9 cellular contexts compared by ENCODE assay signal in genomic region chr17:134332-134785, GRCh38. TPM values are rescaled to one million over a fixed set of nuclear protein-coding genes. Genes with fewer than 3 reads are reported as not detected.
DNase-seq lines count a peak whose midpoint lies in the region; ATAC-seq and TF ChIP-seq lines count a peak whose summit lies in the region.
"Not testable (repeated sequence)": the region's sequence is repeated elsewhere in the genome, so short reads cannot be mapped to it uniquely, and the experiment has no call there.
"Had no signal": no experiment of that assay in that cellular context is flagged by ENCODE, and none has a peak within 500 bp of the region (broad histone marks: within the 10 kb centered on the region; RNA-seq: fewer than 3 reads in every experiment).

No MANE protein-coding gene starts in this region.

- intact Hi-C loops in body of pancreas (cut with DNase I); left lung (cut with DNase I): not testable (repeated sequence)

- not testable (repeated sequence) for H3K79me2 ChIP-seq in DND-41 (ENCODE audit: insufficient read depth, low read length); smooth muscle cell (ENCODE audit: low read depth)

- not testable (repeated sequence) for H2AFZ ChIP-seq in DND-41 (ENCODE audit: low read depth, low read length); smooth muscle cell (ENCODE audit: low read depth)

- 69% methylated on average over 2 of the region's 25 CpGs for WGBS in body of pancreas, 2 donors
- WGBS in smooth muscle cell (ENCODE audit: low lambda C conversion rate) = 93% methylated on average over 11 of the region's 25 CpGs

- H3K27me3 ChIP-seq in DND-41 (ENCODE audit: insufficient read depth, low read length, poor library complexity); body of pancreas; left lung; smooth muscle cell (ENCODE audit: low read depth): not testable (repeated sequence)

- not testable (repeated sequence) for DNase-seq in DND-41; body of pancreas; smooth muscle cell (lab: John Stamatoyannopoulos, UW; ENCODE audit: unreplicated experiment)
- peak; percentile 31 for DNase-seq in activated CD4-positive, CD25-positive, alpha-beta regulatory T cell treated with anti-CD3 and anti-CD28 coated beads, Interleukin-2, amount 50 U/mL, for 72 hours
- DNase-seq in left lung = peak in 1 of 2 donors; percentile 24

- H3F3A ChIP-seq in smooth muscle cell (ENCODE audit: low read depth) = not testable (repeated sequence)

- ATAC-seq in DND-41 (ENCODE audit: insufficient read depth, low read depth) = peak; percentile 46
- peak; percentile 82 for ATAC-seq in GM19372 (IDR thresholded peaks at IDR 0.05; ENCODE audit: low read depth, unreplicated experiment)
- ATAC-seq in HG02642 (IDR thresholded peaks at IDR 0.05; ENCODE audit: poor library complexity, unreplicated experiment) = peak; percentile 84
- ATAC-seq in HG03442 (IDR thresholded peaks at IDR 0.05; ENCODE audit: unreplicated experiment) = peak; percentile 70
- ATAC-seq in body of pancreas = peak; percentile 45
- peak; percentile 74 for ATAC-seq in left lung

- not testable (repeated sequence) for H3K36me3 ChIP-seq in DND-41 (ENCODE audit: insufficient read depth, low read length); body of pancreas (replicated peaks in 1 of 2; ENCODE audit: insufficient read depth in 1 of 2, low read depth in 2 of 2); left lung; smooth muscle cell (ENCODE audit: low read depth)

- H3K27ac ChIP-seq in DND-41 (ENCODE audit: low read length); body of pancreas; left lung; smooth muscle cell (ENCODE audit: low read depth): not testable (repeated sequence)

- H3K4me2 ChIP-seq in DND-41 (ENCODE audit: insufficient read depth, low read length); smooth muscle cell: not testable (repeated sequence)

- not testable (repeated sequence) for H4K20me1 ChIP-seq in DND-41 (ENCODE audit: insufficient read depth, low read length); smooth muscle cell (ENCODE audit: low read depth)

- not testable (repeated sequence) for H3K4me1 ChIP-seq in DND-41 (ENCODE audit: insufficient read depth, low read length); body of pancreas; left lung; smooth muscle cell (ENCODE audit: low read depth)

- not testable (repeated sequence) for H3K9ac ChIP-seq in DND-41 (ENCODE audit: low read depth, low read length); smooth muscle cell (ENCODE audit: low read depth)

- TF ChIP-seq CTCF in DND-41 (IDR thresholded peaks at IDR 0.05; ENCODE audit: borderline replicate concordance, extremely low read depth, low read length, poor library complexity, severe bottlenecking) (peak; percentile 11), body of pancreas (IDR thresholded peaks at IDR 0.05) (peak in 1 of 7 experiments; percentile 8), left lung (IDR thresholded peaks at IDR 0.05) (peak in 1 of 2 donors; percentile 27), smooth muscle cell (IDR thresholded peaks at IDR 0.05; ENCODE audit: borderline replicate concordance, insufficient read depth, poor library complexity, severe bottlenecking) (peak; percentile 22)

- not testable (repeated sequence) for H3K9me3 ChIP-seq in DND-41 (ENCODE audit: insufficient read depth, low read length, severe bottlenecking); body of pancreas; left lung; smooth muscle cell (replicated peaks; ENCODE audit: low read depth)

- H3K4me3 ChIP-seq in DND-41 (ENCODE audit: low read depth in 1 of 2, low read length in 2 of 2); body of pancreas; left lung; smooth muscle cell: not testable (repeated sequence)

- TF ChIP-seq POLR2A in body of pancreas (IDR thresholded peaks at IDR 0.05) = not testable (repeated sequence)

RNA-seq across cellular contexts. Expression of gene SCGB1C2, which starts 3.0 kb away (rescaled TPM):
- not detected for total RNA-seq in body of pancreas
- total RNA-seq in left lung = not detected
- total RNA-seq in smooth muscle cell = not detected in 2 replicates
- not detected in 2 replicates for polyA plus RNA-seq in smooth muscle cell
- total RNA-seq: MCF 10A had no signal

RNA-seq across cellular contexts. Expression of gene DOC2B, which starts 47.1 kb away (rescaled TPM):
- total RNA-seq in body of pancreas (10 to 100 TPM; 20.0 to 22.4 TPM), left lung (1 to 10 TPM; 2.4 to 6.9 TPM), smooth muscle cell (0.27 TPM in 2 replicates)
- 0.24 and 0.48 TPM in 2 replicates for polyA plus RNA-seq in smooth muscle cell
- total RNA-seq: MCF 10A had no signal
